7 cellular contexts compared by ENCODE assay signal in the genomic region with DNA sequence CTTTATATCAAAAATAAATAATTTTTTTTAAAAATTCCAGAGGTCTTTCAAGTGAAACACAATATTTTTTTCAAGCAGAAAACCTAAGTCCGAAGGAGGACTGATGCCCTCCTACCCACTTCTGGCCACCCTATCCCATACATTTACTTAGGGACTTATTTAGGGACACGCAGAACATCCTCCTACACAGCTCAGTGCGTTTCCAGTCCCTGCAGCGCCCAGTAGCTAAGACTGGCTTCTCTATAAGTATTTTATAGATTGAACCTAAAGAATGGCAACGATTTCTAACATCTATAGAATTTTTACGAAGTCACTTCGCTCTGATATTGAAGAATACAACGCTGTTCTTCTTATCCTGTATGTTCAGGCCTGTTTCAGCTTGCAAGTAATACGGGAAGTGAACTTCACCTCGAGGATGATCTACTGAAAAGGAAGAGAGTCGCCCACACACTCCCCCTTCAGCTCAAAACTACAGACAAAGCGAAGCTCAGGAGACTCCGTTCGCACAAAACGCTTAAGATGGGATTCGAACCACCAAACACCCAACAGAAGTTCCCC. TPM values are rescaled to one million over a fixed set of nuclear protein-coding genes. Genes with fewer than 3 reads are reported as not detected.
DNase-seq lines count a peak whose midpoint lies in the region; ATAC-seq, FAIRE-seq and TF ChIP-seq lines count a peak whose summit lies in the region.

No MANE protein-coding gene starts in this region.

- TF ChIP-seq CTCF in foreskin fibroblast (IDR thresholded peaks at IDR 0.05; ENCODE audit: low read depth, low read length): no peak

- in situ Hi-C loops in HAP-1 (cut with MboI; ENCODE audit: low sequenced_read_pairs): no loop called here

- H3K4me1 ChIP-seq in HAP-1 (peaks cover 16% of the 10 kb centered on the region), skeletal muscle tissue (ENCODE audit: control insufficient read depth in 3 of 3, insufficient read depth in 3 of 3, low read length in 3 of 3) (peaks cover 10 to 19% (median 14%) of the 10 kb centered on the region in 3 donors)

- H3K27ac ChIP-seq in SK-N-MC (peak overlapping the region; percentile 60; the same call in 1 of the 2 replicates), skeletal muscle tissue (ENCODE audit: low read depth, low read length) (no peak overlapping the region)

- H3K9ac ChIP-seq in SK-N-MC (ENCODE audit: insufficient read length) (peak overlapping the region; percentile 90), skeletal muscle tissue (ENCODE audit: low read depth in 1 of 3, low read length in 3 of 3) (peak overlapping the region in 2 of 3 donors; percentile 96 to 99)

- H3K9me3 ChIP-seq in HAP-1 (no peaks in the 10 kb centered on the region), SK-N-MC (ENCODE audit: low read depth, low read length) (no peaks in the 10 kb centered on the region), skeletal muscle tissue (ENCODE audit: control insufficient read depth in 3 of 3, low read length in 3 of 3) (no peaks in the 10 kb centered on the region)

- H3K36me3 ChIP-seq in HAP-1 (replicated peaks): peaks cover 13% of the 10 kb centered on the region
- peaks cover 19% of the 10 kb centered on the region; the same call in 1 of the 2 replicates for H3K36me3 ChIP-seq in SK-N-MC (ENCODE audit: insufficient read depth, low read length)
- H3K36me3 ChIP-seq in skeletal muscle tissue (ENCODE audit: control insufficient read depth in 3 of 3, insufficient read depth in 3 of 3, low read length in 3 of 3): peaks cover 10 to 20% (median 15%) of the 10 kb centered on the region in 3 donors

- FAIRE-seq in HTR-8/SVneo (lab: Jason Lieb, UNC): no peak

- H3K4me3 ChIP-seq in HAP-1 (peak overlapping the region; percentile 76), SK-N-MC (peak overlapping the region; percentile 92), foreskin fibroblast (ENCODE audit: low read depth in 1 of 2, low read length in 2 of 2) (peak overlapping the region; percentile 83 to 97), skeletal muscle tissue (ENCODE audit: low read length in 3 of 3) (peak overlapping the region; percentile 91 to 97 (median 92))

- ATAC-seq in GM19463 (IDR thresholded peaks at IDR 0.05; ENCODE audit: unreplicated experiment) (no peak), esophagus mucosa (no peak)

- DNase-seq in HAP-1 (ENCODE audit: low spot score in 2 of 2): peak; percentile 11 to 17
- no peak for DNase-seq in SK-N-MC (ENCODE audit: low read depth, low spot score)
- no peak for DNase-seq in foreskin fibroblast
- DNase-seq in HTR-8/SVneo (ENCODE audit: insufficient read length, low spot score): no peak

- H3K27me3 ChIP-seq in HAP-1 (ENCODE audit: low read depth) (no peaks in the 10 kb centered on the region), skeletal muscle tissue (ENCODE audit: control insufficient read depth in 3 of 3, insufficient read depth in 3 of 3, low read length in 3 of 3) (no peaks in the 10 kb centered on the region)

RNA-seq across cellular contexts. Expression of a gene that starts 0.3 kb away (rescaled TPM):
- 12.5 TPM for total RNA-seq in skeletal muscle tissue
- 14.9 TPM for total RNA-seq in esophagus mucosa

RNA-seq across cellular contexts. Expression of a gene that starts 0.6 kb away (rescaled TPM):
- total RNA-seq in skeletal muscle tissue: 16.7 TPM
- 10.9 TPM for total RNA-seq in esophagus mucosa

RNA-seq across cellular contexts. Expression of a gene that starts 31.2 kb away (rescaled TPM):
- total RNA-seq in skeletal muscle tissue: 16.2 TPM
- total RNA-seq in esophagus mucosa: 8.5 TPM

RNA-seq across cellular contexts. Expression of a gene that starts 59.1 kb away (rescaled TPM):
- total RNA-seq in skeletal muscle tissue: 126 TPM
- total RNA-seq in esophagus mucosa: 107 TPM

Comparison
In these comparisons a context has a peak if more than half of its experiments do, and no peak if none do; other contexts are left out.
1. DNase-seq: peak in HAP-1 (2 of 2); none in SK-N-MC (single experiment), foreskin fibroblast (0 of 2) and HTR-8/SVneo (single experiment).
2. Peak in every context shown above with its lines, with median percentiles within 50 percentile points of each other: H3K4me3 ChIP-seq.